ENCODE assay signal across 22 cellular contexts in genomic region chr16:58455750-58456149, GRCh38. TPM values are rescaled to one million over a fixed set of nuclear protein-coding genes. Genes with fewer than 3 reads are reported as not detected.
DNase-seq lines count a peak whose midpoint lies in the region; ATAC-seq, FAIRE-seq and TF ChIP-seq lines count a peak whose summit lies in the region.
"Had no signal": no experiment of that assay in that cellular context is flagged by ENCODE, and none has a peak within 500 bp of the region (broad histone marks: within the 10 kb centered on the region; RNA-seq: fewer than 3 reads in every experiment).

No MANE protein-coding gene starts in this region.

- H3K9me3 ChIP-seq in right atrium auricular region (no peaks in the 10 kb centered on the region), endothelial cell of umbilical vein (replicated peaks; ENCODE audit: control insufficient read depth, insufficient read depth, low read length) (no peaks in the 10 kb centered on the region), mesodermal cell (ENCODE audit: control insufficient read depth, low read length) (no peaks in the 10 kb centered on the region)
- H3K9me3 ChIP-seq: SJSA1 had no signal

- H3K27ac Mint-ChIP-seq in activated naive CD8-positive, alpha-beta T cell treated with anti-CD3 and anti-CD28 coated beads for 36 hours, result no peak overlapping the region

- POLR2A ChIA-PET in endothelial cell of umbilical vein (lab: Charles Lee), result no interaction called here

- no peaks in the 10 kb centered on the region for H3K36me3 Mint-ChIP-seq in activated naive CD8-positive, alpha-beta T cell treated with anti-CD3 and anti-CD28 coated beads for 36 hours

- TF ChIP-seq POLR2A in endothelial cell of umbilical vein (IDR thresholded peaks at IDR 0.05; ENCODE audit: low read depth, low read length), result no peak

- H3K9me1 ChIP-seq in endothelial cell of umbilical vein (replicated peaks; ENCODE audit: control insufficient read depth, extremely low read depth, insufficient read depth, low read length), result no peaks in the 10 kb centered on the region

- H3K27ac ChIP-seq in right atrium auricular region, result peak overlapping the region; percentile 0 to 2
- H3K27ac ChIP-seq in endothelial cell of umbilical vein (ENCODE audit: insufficient read depth, low read depth, low read length), result peak overlapping the region; percentile 58
- peak overlapping the region; percentile 49 for H3K27ac ChIP-seq in mesodermal cell (ENCODE audit: low read depth, low read length, severe bottlenecking)
- H3K27ac ChIP-seq: 22Rv1, SJSA1 had no signal

- peaks cover 7% of the 10 kb centered on the region for H3K4me1 Mint-ChIP-seq in activated naive CD8-positive, alpha-beta T cell treated with anti-CD3 and anti-CD28 coated beads for 36 hours

- no peak for TF ChIP-seq CTCF in right atrium auricular region (IDR thresholded peaks at IDR 0.05)
- no peak for TF ChIP-seq CTCF in endothelial cell of umbilical vein (IDR thresholded peaks at IDR 0.05; ENCODE audit: extremely low read depth in 1 of 2, insufficient read depth in 1 of 2, low read depth in 1 of 2, low read length in 2 of 2)

- H3K27me3 ChIP-seq in right atrium auricular region (no peaks in the 10 kb centered on the region), endothelial cell of umbilical vein (ENCODE audit: control insufficient read depth in 2 of 2, insufficient read depth in 2 of 2, low read length in 2 of 2) (no peaks in the 10 kb centered on the region)

- BruUV-seq in endothelial cell of umbilical vein (replicated peaks; lab: Mats Ljungman, UMichigan), result no TSS peak

- no peaks in the 10 kb centered on the region for H3K9me3 Mint-ChIP-seq in activated naive CD8-positive, alpha-beta T cell treated with anti-CD3 and anti-CD28 coated beads for 36 hours

- CTCF ChIA-PET in endothelial cell of umbilical vein (lab: Charles Lee), result interaction anchor here (0.8 to 2.0 kb wide), 7 partner anchors 8 to 119 kb away, joined by 3 to 9 read pairs (median 5); no protein-coding TSS in a partner anchor

- dilution Hi-C loops in endothelial cell of umbilical vein (cut with MboI; ENCODE audit: extremely low pct_ligation_motif_present, low sequenced_read_pairs), result no loop called here

- H3K36me3 ChIP-seq in right atrium auricular region, result no peaks in the 10 kb centered on the region
- H3K36me3 ChIP-seq in endothelial cell of umbilical vein (ENCODE audit: control insufficient read depth in 2 of 2, extremely low read depth in 1 of 2, insufficient read depth in 2 of 2, low read length in 2 of 2), result no peaks in the 10 kb centered on the region
- no peaks in the 10 kb centered on the region for H3K36me3 ChIP-seq in mesodermal cell (ENCODE audit: control insufficient read depth, insufficient read depth, low read length)
- H3K36me3 ChIP-seq: SJSA1 had no signal

- H3K4me3 ChIP-seq in right atrium auricular region, result no peak overlapping the region
- H3K4me3 ChIP-seq in endothelial cell of umbilical vein (replicated peaks in 1 of 3; ENCODE audit: insufficient read depth in 1 of 3, low read depth in 1 of 3, low read length in 3 of 3), result no peak overlapping the region
- H3K4me3 ChIP-seq in mesodermal cell (ENCODE audit: extremely low read depth, insufficient read depth, low read length, poor library complexity, severe bottlenecking), result no peak overlapping the region
- H3K4me3 ChIP-seq: SJSA1 had no signal

- peaks cover 0 to 9% of the 10 kb centered on the region in 2 donors for H3K4me1 ChIP-seq in right atrium auricular region
- peaks cover 41% of the 10 kb centered on the region for H3K4me1 ChIP-seq in endothelial cell of umbilical vein (ENCODE audit: control insufficient read depth, extremely low read depth, insufficient read depth, low read length)
- peaks cover 25% of the 10 kb centered on the region for H3K4me1 ChIP-seq in mesodermal cell (ENCODE audit: control insufficient read depth, insufficient read depth, low read length, poor library complexity, severe bottlenecking)
- H3K4me1 ChIP-seq: SJSA1 had no signal

- peak overlapping the region; percentile 28 for H3K4me2 ChIP-seq in endothelial cell of umbilical vein (ENCODE audit: insufficient read depth, low read length)

- 100% methylated on average over 1 of the region's 2 CpGs for WGBS in mesodermal cell (ENCODE audit: insufficient coverage in 2 of 2), 2 experiments

- no peak for ATAC-seq in GM19351 (IDR thresholded peaks at IDR 0.05; ENCODE audit: unreplicated experiment)
- ATAC-seq: PC-3 had no signal

- no peaks in the 10 kb centered on the region for H4K20me1 ChIP-seq in endothelial cell of umbilical vein (replicated peaks; ENCODE audit: control insufficient read depth, extremely low read depth, insufficient read depth, low read length)

- peak overlapping the region; percentile 11 for H3K9ac ChIP-seq in endothelial cell of umbilical vein (replicated peaks; ENCODE audit: extremely low read depth, insufficient read depth, low read length)

- DNase-seq in right atrium auricular region (ENCODE audit: low spot score), result no peak
- no peak for DNase-seq in cardiac septum (ENCODE audit: low spot score)
- DNase-seq in endothelial cell of umbilical vein (ENCODE audit: low read depth, low spot score), result no peak
- no peak for DNase-seq in DMS 273 (lab: John Stamatoyannopoulos, UW; ENCODE audit: unreplicated experiment)
- no peak for DNase-seq in stimulated activated CD4-positive, alpha-beta T cell treated with anti-CD3 and anti-CD28 coated beads, Interleukin-1b, Interleukin-23, amount 100 ng/mL, for 48 hours
- DNase-seq in activated naive CD8-positive, alpha-beta T cell treated with anti-CD3 and anti-CD28 coated beads for 36 hours, result no peak
- DNase-seq: Karpas-422; NCI-H1092; NCI-H1417 treated with DMSO at 0.1 percent for 48 hours; NCI-H187 treated with DMSO at 0.1 percent for 48 hours; NCI-H446; NCI-H524 treated with DMSO at 0.1 percent for 48 hours; NCI-H774; NK-92 treated with Interleukin-12 subunit alpha and Interleukin-12 subunit beta, amount 100 ng/mL, for 24 hours; PC-3; Right ventricle myocardium superior had no signal

- intact Hi-C loops in cardiac septum (cut with DNase I) (no loop called here), endothelial cell of umbilical vein (cut with micrococcal nuclease) (loop anchor here (5.0 kb wide), 1 partner anchor 38 kb away; no protein-coding TSS in a partner anchor)

- no peaks in the 10 kb centered on the region for H3K79me2 ChIP-seq in endothelial cell of umbilical vein (ENCODE audit: control insufficient read depth, insufficient read depth, low read length)

- H2AFZ ChIP-seq in endothelial cell of umbilical vein (ENCODE audit: low read depth, low read length), result no peak overlapping the region

- no peak overlapping the region for H3K4me3 Mint-ChIP-seq in activated naive CD8-positive, alpha-beta T cell treated with anti-CD3 and anti-CD28 coated beads for 36 hours

- FAIRE-seq in endothelial cell of umbilical vein (lab: Jason Lieb, UNC), result no peak
- FAIRE-seq: GM18507, H54 had no signal

- H3K27me3 Mint-ChIP-seq in activated naive CD8-positive, alpha-beta T cell treated with anti-CD3 and anti-CD28 coated beads for 36 hours, result peaks cover 14% of the 10 kb centered on the region

TF ChIP-seq in endothelial cell of umbilical vein, 7 proteins besides CTCF, POLR2A, EP300 and RAD21:
- TF ChIP-seq MYC (IDR thresholded peaks at IDR 0.05; ENCODE audit: low read depth, low read length) (no peak), EZH2 (IDR thresholded peaks at IDR 0.05; ENCODE audit: borderline replicate concordance, low read depth, low read length, severe bottlenecking) (no peak), JUN (IDR thresholded peaks at IDR 0.05; ENCODE audit: borderline replicate concordance, insufficient read depth, insufficient read length, low read depth) (no peak), FOS (IDR thresholded peaks at IDR 0.05; ENCODE audit: borderline replicate concordance, insufficient read depth, low read length) (no peak), POLR2AphosphoS5 (IDR thresholded peaks at IDR 0.05; ENCODE audit: insufficient read depth, low read depth, low read length) (no peak), MAX (IDR thresholded peaks at IDR 0.05; ENCODE audit: insufficient read depth, insufficient read length) (no peak), GATA2 (IDR thresholded peaks at IDR 0.05; ENCODE audit: insufficient read depth, insufficient read length, low read depth, low read length) (no peak)

RNA-seq across cellular contexts. Expression of gene NDRG4, which starts 44.2 kb away (rescaled TPM):
- total RNA-seq in right atrium auricular region, result 100 to 1,000 TPM; 163 to 238 TPM
- 607 TPM for total RNA-seq in cardiac septum
- 31.0 and 35.8 TPM in 2 replicates for total RNA-seq in endothelial cell of umbilical vein
- polyA plus RNA-seq in endothelial cell of umbilical vein, result 74.3 and 93.9 TPM in 2 replicates
- polyA plus RNA-seq in endothelial cell of umbilical vein (2011; cell fraction: cytosol; rRNA removed), result 41.5 and 53.0 TPM in 2 replicates
- polyA plus RNA-seq in endothelial cell of umbilical vein (2011; cell fraction: nucleus; rRNA removed), result 130 and 182 TPM in 2 replicates
- 114 and 302 TPM in 2 replicates for polyA plus RNA-seq in endothelial cell of umbilical vein (2012)
- 94.8 and 120 TPM in 2 replicates for polyA minus RNA-seq in endothelial cell of umbilical vein
- polyA minus RNA-seq in endothelial cell of umbilical vein (2011; cell fraction: cytosol; rRNA and poly(A)+ RNA removed), result not detected
- polyA minus RNA-seq in endothelial cell of umbilical vein (2011; cell fraction: nucleus; rRNA and poly(A)+ RNA removed), result 48.8 and 84.2 TPM in 2 replicates
- 37.8 TPM for polyA plus RNA-seq in mesodermal cell (2013, experiment 1 of 2)
- polyA plus RNA-seq in mesodermal cell (2013, experiment 2 of 2), result 31.6 TPM
- total RNA-seq in activated naive CD8-positive, alpha-beta T cell treated with anti-CD3 and anti-CD28 coated beads for 36 hours, result 1 to 10 TPM; 6.8 to 7.3 TPM

RNA-seq across cellular contexts. Expression of gene SETD6, which starts 59.6 kb away (rescaled TPM):
- total RNA-seq in right atrium auricular region (10 to 100 TPM; 11.9 to 12.9 TPM), cardiac septum (12.4 TPM), endothelial cell of umbilical vein (10.4 and 16.4 TPM in 2 replicates)
- polyA plus RNA-seq in endothelial cell of umbilical vein, result 10.1 and 10.2 TPM in 2 replicates
- 5.9 and 6.6 TPM in 2 replicates for polyA plus RNA-seq in endothelial cell of umbilical vein (2011; cell fraction: cytosol; rRNA removed)
- polyA plus RNA-seq in endothelial cell of umbilical vein (2011; cell fraction: nucleus; rRNA removed), result 46.9 and 47.4 TPM in 2 replicates
- polyA plus RNA-seq in endothelial cell of umbilical vein (2012), result 13.3 and 17.6 TPM in 2 replicates
- 7.6 and 8.4 TPM in 2 replicates for polyA minus RNA-seq in endothelial cell of umbilical vein
- polyA minus RNA-seq in endothelial cell of umbilical vein (2011; cell fraction: cytosol; rRNA and poly(A)+ RNA removed), result 23.9 TPM
- 14.1 and 16.2 TPM in 2 replicates for polyA minus RNA-seq in endothelial cell of umbilical vein (2011; cell fraction: nucleus; rRNA and poly(A)+ RNA removed)
- 9.5 TPM for polyA plus RNA-seq in mesodermal cell (2013, experiment 1 of 2)
- 7.8 TPM for polyA plus RNA-seq in mesodermal cell (2013, experiment 2 of 2)
- 10 to 100 TPM; 18.7 to 20.2 TPM for total RNA-seq in activated naive CD8-positive, alpha-beta T cell treated with anti-CD3 and anti-CD28 coated beads for 36 hours

Comparison
In these comparisons a context has a peak if more than half of its experiments do, and no peak if none do; other contexts are left out.
1. H3K27ac ChIP-seq: peak in every context shown above with its lines; median percentile 58 in endothelial cell of umbilical vein; 49 in mesodermal cell; 1 in right atrium auricular region.